2 cellular contexts compared by ENCODE assay signal in genomic region chr4:187972135-187972534, GRCh38.
TF ChIP-seq lines count a peak whose summit lies in the region.

No MANE protein-coding gene starts in this region.

TF ChIP-seq in HepG2, 621 proteins besides CTCF, POLR2A, EP300 and RAD21:
- TF ChIP-seq KDM6A (CRISPR knock-in tag; IDR thresholded peaks at IDR 0.05; ENCODE audit: low read depth) (no peak), CREB1 (IDR thresholded peaks at IDR 0.05) (peak; percentile 59), CREB1 (CRISPR knock-in tag; IDR thresholded peaks at IDR 0.05) (no peak), CERS6 (CRISPR knock-in tag; IDR thresholded peaks at IDR 0.05) (no peak)

TF ChIP-seq in IMR-90, 13 proteins besides CTCF, POLR2A, EP300 and RAD21:
- TF ChIP-seq NFE2L2 (IDR thresholded peaks at IDR 0.05; ENCODE audit: low read depth, low read length) (no peak), CHD1 (IDR thresholded peaks at IDR 0.05; ENCODE audit: low read depth, low read length) (no peak), CEBPB (IDR thresholded peaks at IDR 0.05; ENCODE audit: low read depth, low read length) (no peak), MAZ (IDR thresholded peaks at IDR 0.05; ENCODE audit: borderline replicate concordance, low read depth, low read length) (no peak), RFX5 (IDR thresholded peaks at IDR 0.05; ENCODE audit: low read depth, low read length) (no peak), MAFK (IDR thresholded peaks at IDR 0.05; ENCODE audit: low read depth, low read length) (no peak), BHLHE40 (IDR thresholded peaks at IDR 0.05; ENCODE audit: low read depth, low read length) (no peak), ELK1 (IDR thresholded peaks at IDR 0.05; ENCODE audit: borderline replicate concordance, low read depth, low read length) (no peak), FOS (IDR thresholded peaks at IDR 0.05; ENCODE audit: low read depth, low read length) (no peak), RCOR1 (IDR thresholded peaks at IDR 0.05; ENCODE audit: insufficient replicate concordance, low read length) (no peak), USF2 (IDR thresholded peaks at IDR 0.05; ENCODE audit: low read depth, low read length) (no peak), MXI1 (IDR thresholded peaks at IDR 0.05; ENCODE audit: borderline replicate concordance, low read depth, low read length) (no peak), SMC3 (IDR thresholded peaks at IDR 0.05; ENCODE audit: low read depth, low read length) (no peak)
TF ChIP-seq in IMR-90: peak in this region for 0.
